Comparison of ENCODE assay signal across 8 cellular contexts in the genomic region with DNA sequence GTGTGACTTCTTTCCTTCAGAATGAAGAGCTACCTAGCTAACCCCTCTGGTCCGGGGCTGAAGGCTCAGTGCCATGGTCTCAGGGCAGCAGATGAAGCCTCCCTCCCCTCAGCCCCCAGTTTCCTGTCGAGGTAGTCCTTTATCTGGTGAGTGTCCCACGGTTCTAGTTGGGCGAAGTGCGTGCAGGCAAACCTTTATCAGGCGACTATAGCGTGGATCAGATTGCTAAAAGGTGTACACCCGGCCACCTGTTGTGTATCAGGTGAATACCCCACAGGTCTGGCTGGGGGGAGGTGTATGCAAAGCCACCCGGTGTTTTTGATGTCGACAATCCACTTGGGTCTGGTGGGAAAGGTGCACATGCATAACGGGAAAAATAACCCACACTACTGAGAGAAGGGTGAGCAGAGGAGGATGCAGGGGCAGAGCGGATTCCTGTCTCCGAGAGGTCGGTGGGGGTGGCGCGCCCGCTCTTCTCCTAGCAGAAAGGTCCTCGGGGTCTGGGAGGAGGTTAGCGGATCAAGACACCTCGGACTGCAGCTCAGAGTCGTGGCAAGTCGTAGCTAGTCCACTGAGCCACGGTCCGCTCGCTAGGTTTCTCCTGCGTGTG. TPM values are rescaled to one million over a fixed set of nuclear protein-coding genes. Genes with fewer than 3 reads are reported as not detected.
DNase-seq lines count a peak whose midpoint lies in the region; ATAC-seq lines count a peak whose summit lies in the region.

No MANE protein-coding gene starts in this region.

- H3K4me3 ChIP-seq in CD4-positive, alpha-beta memory T cell (ENCODE audit: low read length in 2 of 2), result peak overlapping the region; percentile 62 to 98
- H3K4me3 ChIP-seq in right cardiac atrium (ENCODE audit: low read length) (peak overlapping the region; percentile 79), skeletal muscle satellite cell (ENCODE audit: low read length) (peak overlapping the region; percentile 91)

- peak overlapping the region; percentile 76 for H3K27ac ChIP-seq in CD4-positive, alpha-beta memory T cell (ENCODE audit: low read depth, low read length)
- peak overlapping the region; percentile 87 for H3K27ac ChIP-seq in right cardiac atrium (ENCODE audit: low read length)

- H3K36me3 ChIP-seq in CD4-positive, alpha-beta memory T cell (ENCODE audit: insufficient read depth, low read length), result no peaks in the 10 kb centered on the region
- H3K36me3 ChIP-seq in skeletal muscle satellite cell (ENCODE audit: insufficient read depth, low read length), result peaks cover 15% of the 10 kb centered on the region

- peaks cover 6 to 26% of the 10 kb centered on the region in 2 donors for H3K36me3 Mint-ChIP-seq in CD4-positive, alpha-beta memory T cell
- peaks cover 9% of the 10 kb centered on the region for H3K36me3 Mint-ChIP-seq in activated naive CD8-positive, alpha-beta T cell

- H3K4me3 Mint-ChIP-seq in CD4-positive, alpha-beta memory T cell, result peak overlapping the region; percentile 94 to 100 (median 100)
- peak overlapping the region; percentile 95 for H3K4me3 Mint-ChIP-seq in activated naive CD8-positive, alpha-beta T cell

- H3K4me1 Mint-ChIP-seq in CD4-positive, alpha-beta memory T cell, result peaks cover 41 to 75% (median 53%) of the 10 kb centered on the region in 4 donors
- peaks cover 71% of the 10 kb centered on the region for H3K4me1 Mint-ChIP-seq in activated naive CD8-positive, alpha-beta T cell (ENCODE audit: low read depth)

- H3K4me1 ChIP-seq in CD4-positive, alpha-beta memory T cell (ENCODE audit: insufficient read depth, low read length), result peaks cover 75% of the 10 kb centered on the region
- peaks cover 6% of the 10 kb centered on the region for H3K4me1 ChIP-seq in right cardiac atrium (ENCODE audit: control insufficient read depth, insufficient read depth, low read length)
- H3K4me1 ChIP-seq in skeletal muscle satellite cell (ENCODE audit: control insufficient read depth, insufficient read depth, low read length), result peaks cover 48% of the 10 kb centered on the region

- 2% methylated on average over 26 of the region's 26 CpGs for WGBS in right cardiac atrium

- H3K27ac Mint-ChIP-seq in CD4-positive, alpha-beta memory T cell, result peak overlapping the region; percentile 91 to 99 (median 97)
- peak overlapping the region; percentile 98 for H3K27ac Mint-ChIP-seq in activated naive CD8-positive, alpha-beta T cell

- ATAC-seq in GM21390 (IDR thresholded peaks at IDR 0.05; ENCODE audit: unreplicated experiment) (peak; percentile 6), right cardiac atrium (no peak), HG03521 (IDR thresholded peaks at IDR 0.05; ENCODE audit: unreplicated experiment) (no peak)

- no peaks in the 10 kb centered on the region for H3K9me3 ChIP-seq in CD4-positive, alpha-beta memory T cell (ENCODE audit: control insufficient read depth in 1 of 2, low read length in 2 of 2)
- H3K9me3 ChIP-seq in right cardiac atrium (ENCODE audit: control insufficient read depth, low read length), result no peaks in the 10 kb centered on the region
- no peaks in the 10 kb centered on the region for H3K9me3 ChIP-seq in skeletal muscle satellite cell (replicated peaks; ENCODE audit: low read length)

- H3K9me3 Mint-ChIP-seq in CD4-positive, alpha-beta memory T cell, result peaks cover 0 to 2% (median 0%) of the 10 kb centered on the region in 8 donors
- no peaks in the 10 kb centered on the region for H3K9me3 Mint-ChIP-seq in activated naive CD8-positive, alpha-beta T cell (ENCODE audit: low read depth)

- H3K27me3 Mint-ChIP-seq in CD4-positive, alpha-beta memory T cell, result no peaks in the 10 kb centered on the region
- H3K27me3 Mint-ChIP-seq in activated naive CD8-positive, alpha-beta T cell, result no peaks in the 10 kb centered on the region

- H3K4me2 ChIP-seq in skeletal muscle satellite cell (ENCODE audit: low read length), result peak overlapping the region; percentile 86

- CTCF ChIA-PET in CD4-positive, alpha-beta memory T cell (lab: Charles Lee; ENCODE audit: partially characterized antibody), result interaction anchor here (1.7 to 4.8 kb wide), 4 partner anchors 8 to 127 kb away, joined by 4 to 28 read pairs (median 22); partner anchors contain the start of genes KATNBL1 and LPCAT4

- peak overlapping the region; percentile 84 for H3K9ac ChIP-seq in skeletal muscle satellite cell (ENCODE audit: low read depth, low read length)

- DNase-seq in CD4-positive, alpha-beta memory T cell, result peak; percentile 23 to 53 (median 32)
- DNase-seq in M059J (ENCODE audit: low read depth) (peak; percentile 15), right cardiac atrium (peak in 2 of 3 donors; percentile 40 to 52), AG08396 (ENCODE audit: low spot score) (no peak)

- POLR2A ChIA-PET in CD4-positive, alpha-beta memory T cell (lab: Charles Lee; ENCODE audit: partially characterized antibody), result interaction anchor here (0.6 to 10.0 kb wide), 18 partner anchors 9 to 651 kb away, joined by 3 to 144 read pairs (median 8); partner anchors contain the start of genes AVEN, EMC4, EMC7 and GOLGA8B

- intact Hi-C loops in CD4-positive, alpha-beta memory T cell (cut with micrococcal nuclease), result loop anchor here (1.0 to 10.0 kb wide), 5 partner anchors 19 to 648 kb away; partner anchors contain the start of genes LPCAT4 and ZNF770
- intact Hi-C loops in right cardiac atrium (cut with DNase I), result no loop called here

- no peaks in the 10 kb centered on the region for H3K27me3 ChIP-seq in CD4-positive, alpha-beta memory T cell (ENCODE audit: insufficient read depth, low read length)
- H3K27me3 ChIP-seq in right cardiac atrium (ENCODE audit: control insufficient read depth, insufficient read depth), result no peaks in the 10 kb centered on the region
- H3K27me3 ChIP-seq in skeletal muscle satellite cell (ENCODE audit: control insufficient read depth, insufficient read depth, low read length), result no peaks in the 10 kb centered on the region

RNA-seq across cellular contexts. Expression of gene SLC12A6, which starts 0.5 kb away (rescaled TPM):
- 10 to 100 TPM; 71.3 to 72.0 TPM for total RNA-seq in CD4-positive, alpha-beta memory T cell
- polyA plus RNA-seq in CD4-positive, alpha-beta memory T cell, result 1 to 10 TPM; 1.8 to 8.1 TPM
- 3.0 and 6.6 TPM in 2 replicates for total RNA-seq in M059J (2014; rRNA removed; shearing (Covaris generic))
- total RNA-seq in right cardiac atrium, result 10 to 100 TPM; 15.3 to 21.2 (median 17.5) TPM
- 8.1 TPM for polyA plus RNA-seq in right cardiac atrium
- 10.9 and 12.9 TPM in 2 replicates for total RNA-seq in skeletal muscle satellite cell (2012; rRNA removed)

RNA-seq across cellular contexts. Expression of gene NOP10, which starts 5.9 kb away (rescaled TPM):
- total RNA-seq in CD4-positive, alpha-beta memory T cell, result 10 to 100 TPM; 73.5 to 77.2 TPM
- 100 to 1,000 TPM; 298 to 318 TPM for polyA plus RNA-seq in CD4-positive, alpha-beta memory T cell
- total RNA-seq in M059J (2014; rRNA removed; shearing (Covaris generic)), result 319 and 492 TPM in 2 replicates
- total RNA-seq in right cardiac atrium, result 100 to 1,000 TPM in 3 of 4 donors, 10 to 100 TPM in 1; 87.2 to 122 (median 106) TPM
- 206 TPM for polyA plus RNA-seq in right cardiac atrium
- total RNA-seq in skeletal muscle satellite cell (2012; rRNA removed), result 424 and 515 TPM in 2 replicates

RNA-seq across cellular contexts. Expression of gene NUTM1, which starts 6.1 kb away (rescaled TPM):
- not detected for total RNA-seq in CD4-positive, alpha-beta memory T cell
- polyA plus RNA-seq in CD4-positive, alpha-beta memory T cell, result not detected
- not detected in 2 replicates for total RNA-seq in M059J (2014; rRNA removed; shearing (Covaris generic))
- not detected for total RNA-seq in right cardiac atrium
- not detected for polyA plus RNA-seq in right cardiac atrium
- total RNA-seq in skeletal muscle satellite cell (2012; rRNA removed), result not detected in 2 replicates

RNA-seq across cellular contexts. Expression of gene LPCAT4, which starts 29.9 kb away (rescaled TPM):
- total RNA-seq in CD4-positive, alpha-beta memory T cell, result 100 to 1,000 TPM; 100 to 108 TPM
- polyA plus RNA-seq in CD4-positive, alpha-beta memory T cell, result 10 to 100 TPM; 19.0 to 23.4 TPM
- 13.9 and 14.6 TPM in 2 replicates for total RNA-seq in M059J (2014; rRNA removed; shearing (Covaris generic))
- total RNA-seq in right cardiac atrium, result 10 to 100 TPM; 24.1 to 44.9 (median 39.7) TPM
- 36.8 TPM for polyA plus RNA-seq in right cardiac atrium
- total RNA-seq in skeletal muscle satellite cell (2012; rRNA removed), result 16.7 and 22.5 TPM in 2 replicates
